Comparison of ENCODE assay signal across 24 cellular contexts in the genomic region with DNA sequence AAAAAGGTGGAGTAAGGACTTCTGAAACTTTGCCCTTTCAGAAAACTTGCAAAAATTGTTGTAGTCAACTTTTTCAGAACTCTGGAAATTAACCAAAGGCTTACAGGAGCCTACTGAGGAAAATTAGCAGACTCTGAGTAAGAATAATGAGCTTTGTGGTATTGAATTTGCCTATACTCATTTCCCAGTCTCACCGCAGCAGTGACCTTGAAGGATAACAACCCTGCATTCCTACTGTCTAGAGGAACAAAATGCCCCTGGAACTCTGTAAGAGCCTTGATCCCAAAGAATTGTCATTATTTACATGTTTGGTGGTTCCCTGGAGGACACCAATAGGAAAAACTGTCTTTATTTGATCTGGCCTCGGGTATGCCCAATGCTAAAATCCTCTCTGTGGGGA. TPM values are rescaled to one million over a fixed set of nuclear protein-coding genes. Genes with fewer than 3 reads are reported as not detected.
"Had no signal": no experiment of that assay in that cellular context is flagged by ENCODE, and none has a peak within 500 bp of the region (broad histone marks: within the 10 kb centered on the region; RNA-seq: fewer than 3 reads in every experiment).

No MANE protein-coding gene starts in this region.

- H3K4me1 ChIP-seq: esophagus squamous epithelium, right atrium auricular region, upper lobe of right lung had no signal

- H3K9me3 Mint-ChIP-seq: activated naive CD4-positive, alpha-beta T cell treated with anti-CD3 and anti-CD28 coated beads, Interleukin-2, amount 10 ng/mL, durations not matched to agents 7 days and 5 days; activated naive CD8-positive, alpha-beta T cell treated with anti-CD3 and anti-CD28 coated beads, Interleukin-2, amount 50 U/mL, for 24 hours; stimulated activated naive CD8-positive, alpha-beta T cell treated with anti-CD3 and anti-CD28 coated beads, Interleukin-15, Interleukin-2, amounts not matched to agents 100 ng/mL and 50 ng/mL, for 24 hours had no signal

- H3K4me3 ChIP-seq: esophagus squamous epithelium, lung, right atrium auricular region, thyroid gland, upper lobe of right lung had no signal

- H3K36me3 Mint-ChIP-seq: natural killer cell had no signal

- H3K27me3 Mint-ChIP-seq: activated B cell treated with CpG ODN at 0.5 μM for 24 hours; activated CD4-positive, alpha-beta T cell treated with anti-CD3 and anti-CD28 coated beads for 36 hours; activated naive CD4-positive, alpha-beta T cell treated with anti-CD3 and anti-CD28 coated beads, Interleukin-2, amount 10 ng/mL, durations not matched to agents 7 days and 5 days; activated naive CD8-positive, alpha-beta T cell treated with anti-CD3 and anti-CD28 coated beads, Interleukin-2, amount 50 U/mL, for 24 hours; progenitor cell of endocrine pancreas; stimulated activated naive CD8-positive, alpha-beta T cell treated with anti-CD3 and anti-CD28 coated beads, Interleukin-15, Interleukin-2, amounts not matched to agents 100 ng/mL and 50 ng/mL, for 24 hours had no signal

- DNase-seq: activated B cell treated with CpG ODN at 0.5 μM for 24 hours; activated CD4-positive, alpha-beta T cell treated with anti-CD3 and anti-CD28 coated beads for 36 hours; activated CD4-positive, alpha-beta T cell treated with anti-CD3 and anti-CD28 coated beads, Interleukin-2, amount 50 U/mL, for 4 hours; activated effector memory CD4-positive, alpha-beta T cell treated with Interleukin-2 at 50 U/mL for 16 hours; activated naive CD4-positive, alpha-beta T cell treated with anti-CD3 and anti-CD28 coated beads, Interleukin-2, amount 10 ng/mL, durations not matched to agents 7 days and 5 days; activated naive CD8-positive, alpha-beta T cell treated with anti-CD3 and anti-CD28 coated beads, Interleukin-2, amount 50 U/mL, for 24 hours; activated T-cell treated with anti-CD3 and anti-CD28 coated beads, Interleukin-2, amount 50 U/mL, for 48 hours; anterior cingulate cortex; cortex of kidney; endodermal cell; esophagus squamous epithelium; foreskin fibroblast; kidney; natural killer cell; stimulated activated CD4-positive, alpha-beta T cell treated with anti-CD3 and anti-CD28 coated beads, Interleukin-1b, Interleukin-23, amount 100 ng/mL, for 48 hours; substantia nigra; T-helper 1 cell; thyroid gland; upper lobe of right lung had no signal

- H3K27ac ChIP-seq: esophagus squamous epithelium, right atrium auricular region, thyroid gland, upper lobe of right lung had no signal

- H3K9me3 ChIP-seq: esophagus squamous epithelium, right atrium auricular region, thyroid gland, upper lobe of right lung had no signal

- H3K36me3 ChIP-seq: esophagus squamous epithelium, right atrium auricular region, thyroid gland, upper lobe of right lung had no signal

- H3K4me3 Mint-ChIP-seq: activated B cell treated with CpG ODN at 0.5 μM for 24 hours; activated CD4-positive, alpha-beta T cell treated with anti-CD3 and anti-CD28 coated beads for 36 hours; activated naive CD4-positive, alpha-beta T cell treated with anti-CD3 and anti-CD28 coated beads, Interleukin-2, amount 10 ng/mL, durations not matched to agents 7 days and 5 days; activated naive CD8-positive, alpha-beta T cell treated with anti-CD3 and anti-CD28 coated beads, Interleukin-2, amount 50 U/mL, for 24 hours; endodermal cell; mesothelial cell of epicardium; natural killer cell; stimulated activated naive CD8-positive, alpha-beta T cell treated with anti-CD3 and anti-CD28 coated beads, Interleukin-15, Interleukin-2, amounts not matched to agents 100 ng/mL and 50 ng/mL, for 24 hours had no signal

- H3K4me1 Mint-ChIP-seq: activated B cell treated with CpG ODN at 0.5 μM for 24 hours, mesothelial cell of epicardium, natural killer cell had no signal

- H3K27me3 ChIP-seq: esophagus squamous epithelium, right atrium auricular region, thyroid gland, upper lobe of right lung had no signal

- H3K27ac Mint-ChIP-seq: activated B cell treated with CpG ODN at 0.5 μM for 24 hours; activated CD4-positive, alpha-beta T cell treated with anti-CD3 and anti-CD28 coated beads for 36 hours; activated naive CD4-positive, alpha-beta T cell treated with anti-CD3 and anti-CD28 coated beads, Interleukin-2, amount 10 ng/mL, durations not matched to agents 7 days and 5 days; activated naive CD8-positive, alpha-beta T cell treated with anti-CD3 and anti-CD28 coated beads, Interleukin-2, amount 50 U/mL, for 24 hours; endodermal cell; mesothelial cell of epicardium; natural killer cell; progenitor cell of endocrine pancreas; stimulated activated naive CD8-positive, alpha-beta T cell treated with anti-CD3 and anti-CD28 coated beads, Interleukin-15, Interleukin-2, amounts not matched to agents 100 ng/mL and 50 ng/mL, for 24 hours had no signal

RNA-seq across cellular contexts. Expression of a gene that starts 57.9 kb away (rescaled TPM):
- total RNA-seq: right atrium auricular region, upper lobe of right lung had no signal
